21 cellular contexts compared by ENCODE assay signal in the genomic region with DNA sequence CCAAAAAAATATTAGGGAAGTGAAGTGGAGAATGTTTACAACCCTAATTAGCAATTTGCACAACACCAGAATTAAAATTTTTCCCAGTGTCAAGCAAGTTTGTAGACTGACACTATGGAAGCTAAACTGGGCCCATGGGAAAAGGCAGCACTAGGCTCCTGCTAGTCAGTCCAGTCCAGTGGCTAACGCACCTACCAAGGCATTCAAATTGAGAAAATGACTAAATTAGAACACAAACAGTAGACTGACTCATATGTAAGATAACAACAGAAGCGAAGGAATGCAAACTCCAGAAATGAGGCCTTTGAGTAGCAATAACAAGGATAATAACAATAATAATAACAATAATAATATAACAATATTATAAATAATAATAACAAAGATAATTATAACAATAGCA.
"Had no signal": no experiment of that assay in that cellular context is flagged by ENCODE, and none has a peak within 500 bp of the region (broad histone marks: within the 10 kb centered on the region; RNA-seq: fewer than 3 reads in every experiment).

No MANE protein-coding gene starts in this region.

- H3K27me3 ChIP-seq: esophagus muscularis mucosa, hepatocyte, pancreas, stomach, transverse colon had no signal

- H3K4me1 ChIP-seq: esophagus muscularis mucosa, pancreas, stomach, transverse colon had no signal

- H3K79me2 ChIP-seq: hepatocyte had no signal

- H3K9me3 ChIP-seq: esophagus muscularis mucosa, pancreas, stomach, thoracic aorta, transverse colon had no signal

- H3K27ac ChIP-seq: epithelial cell of prostate, esophagus muscularis mucosa, hepatocyte, pancreas, stomach, thoracic aorta, transverse colon had no signal

- H3K4me2 ChIP-seq: hepatocyte had no signal

- DNase-seq: effector memory CD4-positive, alpha-beta T cell; foreskin melanocyte; head of caudate nucleus; left colon; left ventricle myocardium superior; mesendoderm; naive B cell; occipital lobe; pancreas; right cardiac atrium; small intestine; stimulated activated CD4-positive, alpha-beta T cell treated with anti-CD3 and anti-CD28 coated beads, Interleukin-12 subunit alpha, Interleukin-12 subunit beta, amount 100 ng/mL, for 4 hours; stimulated activated naive CD4-positive, alpha-beta T cell; stomach; substantia nigra; transverse colon had no signal

- H3K4me3 ChIP-seq: esophagus muscularis mucosa, hepatocyte, lung, pancreas, stomach, thoracic aorta, transverse colon had no signal

- H2AFZ ChIP-seq: hepatocyte had no signal

- H3K36me3 ChIP-seq: esophagus muscularis mucosa, pancreas, stomach, thoracic aorta, transverse colon had no signal
